In genomic region chr12:4031703-4032291, GRCh38 we compare ENCODE assay signal across 9 cellular contexts.
DNase-seq lines count a peak whose midpoint lies in the region; ATAC-seq and TF ChIP-seq lines count a peak whose summit lies in the region.
"Had no signal": no experiment of that assay in that cellular context is flagged by ENCODE, and none has a peak within 500 bp of the region (broad histone marks: within the 10 kb centered on the region; RNA-seq: fewer than 3 reads in every experiment).

No MANE protein-coding gene starts in this region.

- peak overlapping the region; percentile 59 for H3K4me2 ChIP-seq in neural progenitor cell

- intact Hi-C loops in CD14-positive monocyte (cut with micrococcal nuclease) (loop anchor here in 1 of 2 donors (5.0 to 10.0 kb wide), 2 partner anchors 147 to 246 kb away; no protein-coding TSS in a partner anchor), esophagus muscularis mucosa (cut with DNase I) (loop anchor here (2.0 kb wide), 1 partner anchor 245 kb away; no protein-coding TSS in a partner anchor)

- H3K4me1 ChIP-seq in Peyer's patch (peaks cover 0 to 33% (median 6%) of the 10 kb centered on the region in 4 donors), esophagus muscularis mucosa (peaks cover 5 to 19% (median 14%) of the 10 kb centered on the region in 4 donors), neural progenitor cell (peaks cover 25% of the 10 kb centered on the region)

- peaks cover 0 to 1% of the 10 kb centered on the region in 2 donors for H3K36me3 Mint-ChIP-seq in CD14-positive monocyte
- H3K36me3 Mint-ChIP-seq in neural progenitor cell = peaks cover 3% of the 10 kb centered on the region

- H3K79me2 ChIP-seq in neural progenitor cell (ENCODE audit: low read depth) = no peaks in the 10 kb centered on the region

- H3K27me3 Mint-ChIP-seq in CD14-positive monocyte (ENCODE audit: low read depth in 3 of 3) (peaks cover 12 to 32% (median 24%) of the 10 kb centered on the region in 3 donors), neural progenitor cell (ENCODE audit: insufficient read depth, low read depth) (peaks cover 14% of the 10 kb centered on the region)

- no peaks in the 10 kb centered on the region for H3K9me3 ChIP-seq in Peyer's patch
- no peaks in the 10 kb centered on the region for H3K9me3 ChIP-seq in esophagus muscularis mucosa
- no peaks in the 10 kb centered on the region for H3K9me3 ChIP-seq in neural progenitor cell (ENCODE audit: low read depth)

- DNase-seq in CD14-positive monocyte (ENCODE audit: low spot score) (peak; percentile 47), Peyer's patch (no peak), esophagus muscularis mucosa (ENCODE audit: extremely low spot score) (no peak), neural progenitor cell (ENCODE audit: low spot score) (no peak), GM03348 (ENCODE audit: low spot score) (no peak), SKM-1 treated with dmso at 0.1 percent for 144 hours (lab: John Stamatoyannopoulos, UW; ENCODE audit: unreplicated experiment) (no peak)

- H3K4me1 Mint-ChIP-seq in CD14-positive monocyte (peaks cover 26% of the 10 kb centered on the region), neural progenitor cell (peaks cover 66% of the 10 kb centered on the region)

- peak overlapping the region; percentile 46 for H2AFZ ChIP-seq in neural progenitor cell (replicated peaks)

- H3F3A ChIP-seq in neural progenitor cell (ENCODE audit: low read depth) = peaks cover 36% of the 10 kb centered on the region

- no peak overlapping the region for H3K9ac ChIP-seq in neural progenitor cell

- peak overlapping the region in 3 of 7 donors; percentile 21 to 78 (median 23) for H3K27ac Mint-ChIP-seq in CD14-positive monocyte
- peak overlapping the region; percentile 99 for H3K27ac Mint-ChIP-seq in neural progenitor cell

- ATAC-seq in HG03097 (IDR thresholded peaks at IDR 0.05; ENCODE audit: low FRiP score, unreplicated experiment) (no peak), GM18502 (IDR thresholded peaks at IDR 0.05; ENCODE audit: poor library complexity, unreplicated experiment) (no peak)

- TF ChIP-seq EP300 in esophagus muscularis mucosa (IDR thresholded peaks at IDR 0.05) = no peak

- H3K4me3 Mint-ChIP-seq in CD14-positive monocyte (peak overlapping the region; percentile 54 to 88), neural progenitor cell (peak overlapping the region; percentile 64)

- no peak for TF ChIP-seq CTCF in CD14-positive monocyte (IDR thresholded peaks at IDR 0.05)
- TF ChIP-seq CTCF in Peyer's patch (IDR thresholded peaks at IDR 0.05) = no peak
- TF ChIP-seq CTCF in esophagus muscularis mucosa (IDR thresholded peaks at IDR 0.05) = no peak
- peak; percentile 25 for TF ChIP-seq CTCF in neural progenitor cell (IDR thresholded peaks at IDR 0.05)

- H3K36me3 ChIP-seq in Peyer's patch = no peaks in the 10 kb centered on the region
- H3K36me3 ChIP-seq in esophagus muscularis mucosa = no peaks in the 10 kb centered on the region
- no peaks in the 10 kb centered on the region for H3K36me3 ChIP-seq in neural progenitor cell

- H4K20me1 ChIP-seq in neural progenitor cell (ENCODE audit: low read depth) = no peaks in the 10 kb centered on the region

- H3K9me3 Mint-ChIP-seq in CD14-positive monocyte (no peaks in the 10 kb centered on the region), neural progenitor cell (peaks cover 3% of the 10 kb centered on the region)

- no peak for TF ChIP-seq POLR2A in Peyer's patch (IDR thresholded peaks at IDR 0.05)
- TF ChIP-seq POLR2A in esophagus muscularis mucosa (IDR thresholded peaks at IDR 0.05; ENCODE audit: low read depth) = no peak

- no peaks in the 10 kb centered on the region for H3K27me3 ChIP-seq in Peyer's patch
- no peaks in the 10 kb centered on the region for H3K27me3 ChIP-seq in esophagus muscularis mucosa
- peaks cover 41% of the 10 kb centered on the region for H3K27me3 ChIP-seq in neural progenitor cell

- peak overlapping the region; percentile 27 to 78 (median 63) for H3K27ac ChIP-seq in Peyer's patch
- H3K27ac ChIP-seq in esophagus muscularis mucosa (replicated peaks in 1 of 4) = peak overlapping the region; percentile 84 to 91 (median 90)
- peak overlapping the region; percentile 95 for H3K27ac ChIP-seq in neural progenitor cell
- H3K27ac ChIP-seq: SK-N-MC had no signal

- WGBS in esophagus muscularis mucosa = 77% methylated on average over 30 of the region's 30 CpGs

- peak overlapping the region in 3 of 4 donors; percentile 42 to 55 (median 46) for H3K4me3 ChIP-seq in Peyer's patch
- peak overlapping the region; percentile 60 to 66 (median 63) for H3K4me3 ChIP-seq in esophagus muscularis mucosa
- no peak overlapping the region for H3K4me3 ChIP-seq in neural progenitor cell
